Comparison of ENCODE assay signal across 22 cellular contexts in the genomic region with DNA sequence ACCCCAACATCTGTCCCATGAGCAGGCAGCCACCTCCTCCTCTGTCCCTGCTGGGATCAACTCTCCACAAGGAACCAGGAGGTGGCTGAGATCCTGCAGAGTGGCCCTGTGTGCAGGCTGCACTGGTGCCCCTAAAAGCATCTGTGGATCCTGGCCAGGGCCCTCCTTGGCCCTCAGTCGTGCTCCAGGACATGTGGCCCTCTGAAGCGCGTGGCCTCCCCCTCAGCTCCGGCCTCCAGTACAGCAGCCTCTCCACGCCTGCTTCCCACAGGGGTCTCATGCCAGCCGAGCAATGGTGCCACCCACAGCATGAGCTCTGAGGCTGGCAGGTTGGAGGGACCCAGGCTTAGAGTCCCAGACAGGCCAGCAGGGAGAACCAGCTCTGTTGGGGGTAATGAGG.
"Had no signal": no experiment of that assay in that cellular context is flagged by ENCODE, and none has a peak within 500 bp of the region (broad histone marks: within the 10 kb centered on the region; RNA-seq: fewer than 3 reads in every experiment).

No MANE protein-coding gene starts in this region.

- H3K27ac ChIP-seq: body of pancreas, cardiac muscle cell, esophagus squamous epithelium, gastroesophageal sphincter, neutrophil, ovary, prostate gland, skin epidermis, thyroid gland had no signal

- H3K27me3 Mint-ChIP-seq: effector memory CD8-positive, alpha-beta T cell; natural killer cell treated with Interleukin-12 subunit alpha and Interleukin-12 subunit beta and Interleukin-15 and Interleukin-18, amount 100 ng/mL, for 72 hours had no signal

- ATAC-seq: activated CD8-positive, alpha-beta T cell treated with anti-CD3 and anti-CD28 coated beads, Interleukin-2, amount 10 ng/mL, durations not matched to agents 7 days and 5 days; activated naive CD8-positive, alpha-beta T cell treated with anti-CD3 and anti-CD28 coated beads, Interleukin-2, amount 50 U/mL, for 24 hours; body of pancreas; effector memory CD8-positive, alpha-beta T cell; gastroesophageal sphincter had no signal

- H3K4me3 ChIP-seq: body of pancreas, cardiac muscle cell, esophagus squamous epithelium, gastroesophageal sphincter, ovary, prostate gland, skin epidermis, thyroid gland had no signal

- H3K27ac Mint-ChIP-seq: activated CD8-positive, alpha-beta T cell treated with anti-CD3 and anti-CD28 coated beads, Interleukin-2, amount 10 ng/mL, durations not matched to agents 7 days and 5 days; activated naive CD8-positive, alpha-beta T cell treated with anti-CD3 and anti-CD28 coated beads, Interleukin-2, amount 50 U/mL, for 24 hours; activated T-helper 1 cell treated with anti-CD3 and anti-CD28 coated beads, Interleukin-12 subunit alpha, Interleukin-12 subunit beta, Interleukin-2, Interleukin-4 antibody, amounts not matched to agents 30 ng/mL and 10 ng/mL and 1 ng/mL, durations not matched to agents 14 hours and 24 hours and 36 hours; effector memory CD8-positive, alpha-beta T cell; natural killer cell treated with Interleukin-12 subunit alpha and Interleukin-12 subunit beta and Interleukin-15 and Interleukin-18, amount 100 ng/mL, for 72 hours had no signal

- H3K4me3 Mint-ChIP-seq: activated CD8-positive, alpha-beta T cell treated with anti-CD3 and anti-CD28 coated beads, Interleukin-2, amount 10 ng/mL, durations not matched to agents 7 days and 5 days; activated naive CD8-positive, alpha-beta T cell treated with anti-CD3 and anti-CD28 coated beads, Interleukin-2, amount 50 U/mL, for 24 hours; activated T-helper 1 cell treated with anti-CD3 and anti-CD28 coated beads, Interleukin-12 subunit alpha, Interleukin-12 subunit beta, Interleukin-2, Interleukin-4 antibody, amounts not matched to agents 30 ng/mL and 10 ng/mL and 1 ng/mL, durations not matched to agents 14 hours and 24 hours and 36 hours; effector memory CD8-positive, alpha-beta T cell; natural killer cell treated with Interleukin-12 subunit alpha and Interleukin-12 subunit beta and Interleukin-15 and Interleukin-18, amount 100 ng/mL, for 72 hours had no signal

- H3K27me3 ChIP-seq: body of pancreas, cardiac muscle cell, esophagus squamous epithelium, ovary, thyroid gland had no signal

- H3K36me3 ChIP-seq: cardiac muscle cell, esophagus squamous epithelium, gastroesophageal sphincter, neutrophil, ovary, prostate gland, thyroid gland had no signal

- H3K9me3 Mint-ChIP-seq: activated naive CD8-positive, alpha-beta T cell treated with anti-CD3 and anti-CD28 coated beads, Interleukin-2, amount 50 U/mL, for 24 hours; activated T-helper 1 cell treated with anti-CD3 and anti-CD28 coated beads, Interleukin-12 subunit alpha, Interleukin-12 subunit beta, Interleukin-2, Interleukin-4 antibody, amounts not matched to agents 30 ng/mL and 10 ng/mL and 1 ng/mL, durations not matched to agents 14 hours and 24 hours and 36 hours; natural killer cell treated with Interleukin-12 subunit alpha and Interleukin-12 subunit beta and Interleukin-15 and Interleukin-18, amount 100 ng/mL, for 72 hours had no signal

- H3K4me1 Mint-ChIP-seq: activated naive CD8-positive, alpha-beta T cell treated with anti-CD3 and anti-CD28 coated beads, Interleukin-2, amount 50 U/mL, for 24 hours had no signal

- H3K4me1 ChIP-seq: gastroesophageal sphincter, prostate gland had no signal

- H3K36me3 Mint-ChIP-seq: natural killer cell treated with Interleukin-12 subunit alpha and Interleukin-12 subunit beta and Interleukin-15 and Interleukin-18, amount 100 ng/mL, for 72 hours had no signal

- DNase-seq: activated CD4-positive, alpha-beta T cell treated with anti-CD3 and anti-CD28 coated beads for 1 hour; activated CD4-positive, alpha-beta T cell treated with anti-CD3 and anti-CD28 coated beads, Interleukin-2, amount 50 U/mL, for 1 hour; activated CD8-positive, alpha-beta T cell treated with anti-CD3 and anti-CD28 coated beads, Interleukin-2, amount 10 ng/mL, durations not matched to agents 7 days and 5 days; activated gamma-delta T cell; activated naive CD4-positive, alpha-beta T cell treated with anti-CD3 and anti-CD28 coated beads, Interleukin-2, amount 50 U/mL, for 16 hours; activated naive CD8-positive, alpha-beta T cell treated with anti-CD3 and anti-CD28 coated beads, Interleukin-2, amount 50 U/mL, for 24 hours; body of pancreas; dermis blood vessel endothelial cell; effector memory CD8-positive, alpha-beta T cell; esophagus squamous epithelium; left cardiac atrium; ovary; stimulated activated CD4-positive, alpha-beta T cell treated with anti-CD3 and anti-CD28 coated beads, Interleukin-1b, Interleukin-23, amount 100 ng/mL, for 48 hours; T-helper 9 cell had no signal

- H3K9me3 ChIP-seq: body of pancreas, esophagus squamous epithelium, gastroesophageal sphincter, neutrophil, ovary, prostate gland, thyroid gland had no signal
